Comparison of ENCODE assay signal across 16 cellular contexts in genomic region chr3:194854290-194855024, GRCh38.
A peak's percentile ranks its signal among the peaks of the same experiment; 100 is the strongest.
DNase-seq lines count a peak whose midpoint lies in the region; ATAC-seq and TF ChIP-seq lines count a peak whose summit lies in the region.
"Had no signal": no experiment of that assay in that cellular context is flagged by ENCODE, and none has a peak within 500 bp of the region (broad histone marks: within the 10 kb centered on the region; RNA-seq: fewer than 3 reads in every experiment).

No MANE protein-coding gene starts in this region.

- TF ChIP-seq CTCF in right atrium auricular region (IDR thresholded peaks at IDR 0.05), result no peak
- TF ChIP-seq CTCF in colonic mucosa (IDR thresholded peaks at IDR 0.05), result no peak
- TF ChIP-seq CTCF in omental fat pad (IDR thresholded peaks at IDR 0.05), result no peak

- ATAC-seq in left ventricle myocardium superior, result peak; percentile 6
- ATAC-seq in GM18870 (IDR thresholded peaks at IDR 0.05; ENCODE audit: unreplicated experiment), result no peak
- no peak for ATAC-seq in omental fat pad (ENCODE audit: low FRiP score)

- H3K9ac ChIP-seq in colonic mucosa (ENCODE audit: low read depth in 2 of 2, low read length in 2 of 2) (no peak overlapping the region), mucosa of rectum (ENCODE audit: low read depth in 1 of 2, low read length in 2 of 2) (peak overlapping the region; percentile 5 to 38)

- intact Hi-C loops in left ventricle myocardium superior (cut with micrococcal nuclease), result no loop called here
- intact Hi-C loops in colonic mucosa (cut with DNase I), result no loop called here

- no peak overlapping the region for H3K4me3 ChIP-seq in right atrium auricular region
- no peak overlapping the region for H3K4me3 ChIP-seq in colonic mucosa
- peak overlapping the region in 1 of 2 donors; percentile 13 for H3K4me3 ChIP-seq in mucosa of rectum (ENCODE audit: low read length in 2 of 2)
- H3K4me3 ChIP-seq: PC-9 had no signal

- H3K4me1 ChIP-seq in right atrium auricular region (peaks cover 0 to 29% of the 10 kb centered on the region in 2 donors), colonic mucosa (peaks cover 6% of the 10 kb centered on the region), mucosa of rectum (ENCODE audit: control insufficient read depth in 2 of 2, insufficient read depth in 2 of 2, low read length in 2 of 2) (peaks cover 12 to 13% of the 10 kb centered on the region in 2 donors)

- H3K36me3 ChIP-seq in right atrium auricular region, result no peaks in the 10 kb centered on the region
- H3K36me3 ChIP-seq in colonic mucosa, result no peaks in the 10 kb centered on the region
- no peaks in the 10 kb centered on the region for H3K36me3 ChIP-seq in mucosa of rectum (ENCODE audit: control insufficient read depth in 2 of 2, insufficient read depth in 2 of 2, low read length in 2 of 2)

- no peaks in the 10 kb centered on the region for H3K9me3 ChIP-seq in right atrium auricular region
- no peaks in the 10 kb centered on the region for H3K9me3 ChIP-seq in colonic mucosa
- H3K9me3 ChIP-seq in mucosa of rectum (ENCODE audit: control insufficient read depth in 2 of 2, low read length in 2 of 2), result no peaks in the 10 kb centered on the region

- no peak for DNase-seq in left ventricle myocardium superior
- no peak for DNase-seq in right atrium auricular region (ENCODE audit: low spot score)
- no peak for DNase-seq in colonic mucosa
- DNase-seq in omental fat pad (ENCODE audit: low spot score), result no peak
- no peak for DNase-seq in NCI-H2171 treated with DMSO at 0.1 percent for 48 hours (lab: John Stamatoyannopoulos, UW)
- DNase-seq: CD4-positive, alpha-beta T cell; DND-41; GDM1; HCEC 1CT; NCI-H1436 treated with DMSO at 0.1 percent for 48 hours; NCI-H2081; NCI-H2227 treated with DMSO at 0.1 percent for 48 hours; NCI-H526 treated with DMSO at 0.1 percent for 48 hours; PC-9 had no signal

- H3K27ac ChIP-seq in right atrium auricular region, result peak overlapping the region in 1 of 2 donors; percentile 6
- H3K27ac ChIP-seq in colonic mucosa, result peak overlapping the region; percentile 29
- H3K27ac ChIP-seq in mucosa of rectum (ENCODE audit: low read depth in 2 of 2, low read length in 2 of 2), result peak overlapping the region; percentile 53 to 75
- H3K27ac ChIP-seq: PC-9 had no signal

- H3K27me3 ChIP-seq in right atrium auricular region (no peaks in the 10 kb centered on the region), colonic mucosa (no peaks in the 10 kb centered on the region), mucosa of rectum (ENCODE audit: control insufficient read depth in 2 of 2, insufficient read depth in 2 of 2, low read length in 2 of 2) (no peaks in the 10 kb centered on the region)

Comparison
In these comparisons a context has a peak if more than half of its experiments do, and no peak if none do; other contexts are left out.
1. H3K9ac ChIP-seq: peak in mucosa of rectum (2 of 2); none in colonic mucosa (0 of 2).